Comparison of ENCODE assay signal across 8 cellular contexts in genomic region chr13:75258159-75258782, GRCh38.
A peak's percentile ranks its signal among the peaks of the same experiment; 100 is the strongest.
DNase-seq lines count a peak whose midpoint lies in the region; ATAC-seq and TF ChIP-seq lines count a peak whose summit lies in the region.

No MANE protein-coding gene starts in this region.

- peak; percentile 60 to 81 (median 78) for TF ChIP-seq CTCF in nephron (IDR thresholded peaks at IDR 0.05; ENCODE audit: unreplicated experiment in 3 of 3)

- peak overlapping the region in 1 of 3 experiments; percentile 28 for H3K27ac Mint-ChIP-seq in nephron

- no peaks in the 10 kb centered on the region for H3K9me3 Mint-ChIP-seq in nephron

- no peaks in the 10 kb centered on the region for H3K4me1 Mint-ChIP-seq in nephron

- H3K27me3 Mint-ChIP-seq in nephron (ENCODE audit: low read depth) = no peaks in the 10 kb centered on the region

- H3K36me3 Mint-ChIP-seq in nephron (ENCODE audit: low read depth) = no peaks in the 10 kb centered on the region

- DNase-seq in G401 (ENCODE audit: low spot score) (peak; percentile 41), NCI-H69 (lab: John Stamatoyannopoulos, UW) (peak; percentile 17), dermis microvascular lymphatic vessel endothelial cell (ENCODE audit: low read depth in 2 of 2) (peak; percentile 10 to 53)
- DNase-seq in activated CD4-positive, alpha-beta T cell treated with anti-CD3 and anti-CD28 coated beads for 4 hours = no peak

- in situ Hi-C loops in G401 (cut with HindIII; ENCODE audit: low sequenced_read_pairs) = no loop called here

- H3K4me3 Mint-ChIP-seq in nephron = no peak overlapping the region

- ATAC-seq in HG02759 (IDR thresholded peaks at IDR 0.05; ENCODE audit: unreplicated experiment) (peak; percentile 68), HG03139 (IDR thresholded peaks at IDR 0.05; ENCODE audit: unreplicated experiment) (no peak), HG03135 (IDR thresholded peaks at IDR 0.05; ENCODE audit: unreplicated experiment) (no peak)

Comparison
In these comparisons a context has a peak if more than half of its experiments do, and no peak if none do; other contexts are left out.
1. DNase-seq: peak in G401 (single experiment), NCI-H69 (single experiment) and dermis microvascular lymphatic vessel endothelial cell (2 of 2); none in activated CD4-positive, alpha-beta T cell treated with anti-CD3 and anti-CD28 coated beads for 4 hours (0 of 2).